26 cellular contexts compared by ENCODE assay signal in the genomic region with DNA sequence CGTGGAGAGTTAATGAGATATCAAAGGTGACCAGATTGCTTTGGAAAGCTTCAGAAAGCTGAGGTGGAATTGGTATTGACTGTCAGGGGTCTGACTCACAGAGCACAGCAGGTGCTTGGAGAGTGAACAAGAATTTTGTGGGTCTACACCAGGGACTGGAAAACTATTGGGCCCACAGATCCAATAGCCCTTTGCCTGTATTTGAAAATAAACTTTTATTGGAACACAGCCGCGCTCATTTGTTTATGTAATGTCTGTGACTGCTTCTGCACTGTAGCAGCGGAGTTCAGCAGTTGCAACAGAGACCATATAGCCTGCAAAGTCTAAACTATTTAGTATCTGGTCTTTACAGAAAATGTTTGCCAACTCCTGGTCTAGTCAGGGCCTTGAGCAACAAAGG.
DNase-seq lines count a peak whose midpoint lies in the region; TF ChIP-seq lines count a peak whose summit lies in the region.
"Had no signal": no experiment of that assay in that cellular context is flagged by ENCODE, and none has a peak within 500 bp of the region (broad histone marks: within the 10 kb centered on the region; RNA-seq: fewer than 3 reads in every experiment).

No MANE protein-coding gene starts in this region.

- H3K27me3 Mint-ChIP-seq in mesothelial cell of epicardium (ENCODE audit: low read depth) = no peaks in the 10 kb centered on the region
- H3K27me3 Mint-ChIP-seq: activated CD8-positive, alpha-beta memory T cell treated with anti-CD3 and anti-CD28 coated beads, Interleukin-2, amount 10 ng/mL, durations not matched to agents 7 days and 5 days; activated naive CD8-positive, alpha-beta T cell; progenitor cell of endocrine pancreas had no signal

- no peaks in the 10 kb centered on the region for H3K9me3 Mint-ChIP-seq in mesothelial cell of epicardium
- H3K9me3 Mint-ChIP-seq: neural crest cell had no signal

- no peak for TF ChIP-seq CTCF in brain microvascular endothelial cell (IDR thresholded peaks at IDR 0.05; ENCODE audit: low read depth, low read length, missing control alignments)
- TF ChIP-seq CTCF in mesothelial cell of epicardium (IDR thresholded peaks at IDR 0.05; ENCODE audit: unreplicated experiment) = no peak

- peak overlapping the region; percentile 82 for H3K27ac Mint-ChIP-seq in mesothelial cell of epicardium
- H3K27ac Mint-ChIP-seq: activated CD8-positive, alpha-beta memory T cell treated with anti-CD3 and anti-CD28 coated beads, Interleukin-2, amount 10 ng/mL, durations not matched to agents 7 days and 5 days; activated naive CD8-positive, alpha-beta T cell; progenitor cell of endocrine pancreas had no signal

- H3K4me1 Mint-ChIP-seq in mesothelial cell of epicardium = peaks cover 65% of the 10 kb centered on the region
- H3K4me1 Mint-ChIP-seq: activated CD8-positive, alpha-beta memory T cell treated with anti-CD3 and anti-CD28 coated beads, Interleukin-2, amount 10 ng/mL, durations not matched to agents 7 days and 5 days had no signal

- in situ Hi-C loops in brain microvascular endothelial cell (cut with HindIII; ENCODE audit: low pct_ligation_motif_present, low sequenced_read_pairs) = no loop called here

- no peaks in the 10 kb centered on the region for H3K36me3 ChIP-seq in brain microvascular endothelial cell (replicated peaks)
- H3K36me3 ChIP-seq: BLaER1, spleen, upper lobe of left lung had no signal

- peaks cover 8% of the 10 kb centered on the region for H3K36me3 Mint-ChIP-seq in mesothelial cell of epicardium
- H3K36me3 Mint-ChIP-seq: activated CD8-positive, alpha-beta memory T cell treated with anti-CD3 and anti-CD28 coated beads, Interleukin-2, amount 10 ng/mL, durations not matched to agents 7 days and 5 days had no signal

- H3K27me3 ChIP-seq in brain microvascular endothelial cell (replicated peaks) = no peaks in the 10 kb centered on the region
- H3K27me3 ChIP-seq: BLaER1, heart right ventricle, spleen, upper lobe of left lung had no signal

- DNase-seq in HT1080 (ENCODE audit: low read depth) (peak; percentile 19), brain microvascular endothelial cell (peak; percentile 30), mesothelial cell of epicardium (ENCODE audit: low spot score in 2 of 2, unreplicated experiment in 2 of 2) (no peak), smooth muscle cell of the brain vasculature (ENCODE audit: low read depth, low spot score) (peak; percentile 63), pons (ENCODE audit: low spot score) (no peak), substantia nigra (lab: John Stamatoyannopoulos, UW) (no peak), HuH-7.5 (ENCODE audit: low spot score) (no peak), GM19238 (ENCODE audit: insufficient read length, low spot score) (no peak)
- DNase-seq: activated CD4-positive, alpha-beta T cell treated with anti-CD3 and anti-CD28 coated beads for 48 hours; activated CD8-positive, alpha-beta memory T cell treated with anti-CD3 and anti-CD28 coated beads, Interleukin-2, amount 10 ng/mL, durations not matched to agents 7 days and 5 days; Caco-2; DND-41; heart right ventricle; left ventricle myocardium superior; NCI-H2107; NCI-H524; spleen; stimulated activated CD4-positive, alpha-beta T cell treated with anti-CD3 and anti-CD28 coated beads, Interleukin-4, amount 100 ng/mL, for 1 hour; stimulated activated naive CD4-positive, alpha-beta T cell treated with Interleukin-2 at 50 U/mL for 16 hours; T-helper 2 cell; upper lobe of left lung had no signal

- H3K27ac ChIP-seq in brain microvascular endothelial cell = no peak overlapping the region
- H3K27ac ChIP-seq in substantia nigra (ENCODE audit: low read depth, low read length, poor library complexity, severe bottlenecking) = no peak overlapping the region
- H3K27ac ChIP-seq: BLaER1, heart right ventricle, HL-60, spleen, upper lobe of left lung had no signal

- no peak overlapping the region for H3K4me3 Mint-ChIP-seq in mesothelial cell of epicardium
- H3K4me3 Mint-ChIP-seq: activated CD8-positive, alpha-beta memory T cell treated with anti-CD3 and anti-CD28 coated beads, Interleukin-2, amount 10 ng/mL, durations not matched to agents 7 days and 5 days; activated naive CD8-positive, alpha-beta T cell; neural crest cell had no signal

- no peak overlapping the region for H3K4me3 ChIP-seq in brain microvascular endothelial cell (ENCODE audit: low read depth, low read length)
- H3K4me3 ChIP-seq: BLaER1, heart right ventricle, spleen, upper lobe of left lung had no signal

Comparison
In these comparisons a context has a peak if more than half of its experiments do, and no peak if none do; other contexts are left out.
1. DNase-seq: peak in HT1080 (single experiment), brain microvascular endothelial cell (single experiment) and smooth muscle cell of the brain vasculature (single experiment); none in mesothelial cell of epicardium (0 of 2), pons (single experiment), substantia nigra (0 of 49), HuH-7.5 (single experiment) and GM19238 (single experiment).